In genomic region chr16:21339269-21339641, GRCh38 we compare ENCODE assay signal across 26 cellular contexts.
"Had no signal": no experiment of that assay in that cellular context is flagged by ENCODE, and none has a peak within 500 bp of the region (broad histone marks: within the 10 kb centered on the region; RNA-seq: fewer than 3 reads in every experiment).

No MANE protein-coding gene starts in this region.

- H3K4me2 ChIP-seq: smooth muscle cell had no signal

- H3K36me3 ChIP-seq: gastroesophageal sphincter, lower lobe of right lung, neutrophil, thyroid gland had no signal

- H3K27me3 Mint-ChIP-seq: progenitor cell of endocrine pancreas, type B pancreatic cell had no signal

- H3K79me2 ChIP-seq: parathyroid adenoma had no signal

- FAIRE-seq: endothelial cell of umbilical vein, islet of Langerhans had no signal

- H2AFZ ChIP-seq: parathyroid adenoma had no signal

- H3K9me3 ChIP-seq: esophagus muscularis mucosa, gastroesophageal sphincter, heart left ventricle, lower lobe of right lung, neutrophil, stomach, thyroid gland had no signal

- H3K27ac ChIP-seq: coronary artery, esophagus muscularis mucosa, foreskin keratinocyte, gastroesophageal sphincter, heart left ventricle, lower lobe of right lung, neutrophil, parathyroid adenoma, stomach, thyroid gland had no signal

- H3K4me1 Mint-ChIP-seq: natural killer cell had no signal

- H3K27me3 ChIP-seq: esophagus muscularis mucosa, foreskin keratinocyte, gastroesophageal sphincter, heart left ventricle, neutrophil, stomach, thyroid gland had no signal

- H3K27ac Mint-ChIP-seq: natural killer cell, progenitor cell of endocrine pancreas, type B pancreatic cell had no signal

- DNase-seq: dermis blood vessel endothelial cell; effector memory CD4-positive, alpha-beta T cell; foreskin keratinocyte; heart left ventricle; hippocampal formation; left ventricle myocardium superior; lower lobe of right lung; natural killer cell; stimulated activated CD4-positive, alpha-beta T cell treated with anti-CD3 and anti-CD28 coated beads, Interleukin-12 subunit alpha, Interleukin-12 subunit beta, amount 100 ng/mL, for 4 hours; stimulated activated CD4-positive, alpha-beta T cell treated with anti-CD3 and anti-CD28 coated beads, Interleukin-1b, Interleukin-23, amount 100 ng/mL, for 48 hours; stimulated activated CD4-positive, alpha-beta T cell treated with anti-CD3 and anti-CD28 coated beads, Interleukin-4, amount 100 ng/mL, for 1 hour; stimulated activated CD8-positive, alpha-beta memory T cell treated with anti-CD3 and anti-CD28 coated beads, Interleukin-4, amount 100 ng/mL, for 48 hours; stimulated activated naive CD4-positive, alpha-beta T cell treated with Interleukin-2 at 50 U/mL for 16 hours; stomach; thyroid gland had no signal

- H3K4me1 ChIP-seq: esophagus muscularis mucosa, gastroesophageal sphincter, heart left ventricle, lower lobe of right lung, parathyroid adenoma, stomach, thyroid gland had no signal

- H3K4me3 ChIP-seq: coronary artery, esophagus muscularis mucosa, gastroesophageal sphincter, heart left ventricle, lower lobe of right lung, smooth muscle cell, stomach, thyroid gland had no signal

- H3K4me3 Mint-ChIP-seq: natural killer cell, type B pancreatic cell had no signal

- ATAC-seq: foreskin keratinocyte, gastroesophageal sphincter, heart left ventricle, left ventricle myocardium superior, lower lobe of right lung, natural killer cell, sciatic nerve had no signal

- H3K9ac ChIP-seq: parathyroid adenoma had no signal

- H3K36me3 Mint-ChIP-seq: natural killer cell, type B pancreatic cell had no signal

- H3K9me3 Mint-ChIP-seq: type B pancreatic cell had no signal
